ENCODE assay signal across 23 cellular contexts in the genomic region with DNA sequence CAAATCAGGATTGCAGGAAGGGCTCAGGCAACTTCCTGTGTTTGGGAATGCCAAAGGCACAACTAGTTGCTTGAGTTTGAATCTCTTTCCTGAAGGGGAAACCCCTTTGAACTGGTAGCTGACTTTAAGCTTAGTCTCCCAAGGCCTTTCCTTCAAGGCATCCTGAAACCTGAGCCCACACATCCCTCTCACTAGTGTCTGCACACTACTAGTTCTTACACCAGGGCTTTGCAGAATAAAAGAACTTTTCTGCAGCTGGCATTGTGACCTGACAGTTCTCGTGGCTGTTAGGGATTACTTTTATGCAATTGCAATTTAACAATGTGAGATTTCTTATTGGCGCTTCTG.
DNase-seq lines count a peak whose midpoint lies in the region; ATAC-seq, FAIRE-seq and TF ChIP-seq lines count a peak whose summit lies in the region.
"Had no signal": no experiment of that assay in that cellular context is flagged by ENCODE, and none has a peak within 500 bp of the region (broad histone marks: within the 10 kb centered on the region; RNA-seq: fewer than 3 reads in every experiment).

No MANE protein-coding gene starts in this region.

- no peak overlapping the region for H2BK120ac ChIP-seq in mesendoderm (ENCODE audit: low read depth, low read length)

- no peak overlapping the region for H3K18ac ChIP-seq in mesendoderm (ENCODE audit: low read length)

- H3K36me3 ChIP-seq in ectodermal cell (ENCODE audit: control insufficient read depth, insufficient read depth, low read length) (no peaks in the 10 kb centered on the region), mesendoderm (ENCODE audit: control insufficient read depth, insufficient read depth, low read length) (no peaks in the 10 kb centered on the region), WERI-Rb-1 (no peaks in the 10 kb centered on the region; the same call in 1 of the 2 replicates), small intestine (ENCODE audit: control insufficient read depth in 2 of 2, insufficient read depth in 2 of 2, low read length in 2 of 2) (peaks cover 0 to 5% of the 10 kb centered on the region in 2 donors)
- H3K36me3 ChIP-seq: breast epithelium, ovary had no signal

- no peak overlapping the region for H2BK5ac ChIP-seq in mesendoderm (ENCODE audit: low read length)

- TF ChIP-seq CTCF in WERI-Rb-1 (IDR thresholded peaks at IDR 0.05; ENCODE audit: low read depth, low read length): no peak

- H3K4me2 ChIP-seq in mesendoderm (ENCODE audit: low read length): no peak overlapping the region
- H3K4me2 ChIP-seq: SK-N-SH had no signal

- H3K4me3 ChIP-seq in ectodermal cell (ENCODE audit: insufficient read depth, low read depth, low read length) (no peak overlapping the region), mesendoderm (ENCODE audit: low read length) (no peak overlapping the region), WERI-Rb-1 (ENCODE audit: low read depth, low read length) (no peak overlapping the region), small intestine (ENCODE audit: low read depth in 1 of 2, low read length in 2 of 2) (no peak overlapping the region)
- H3K4me3 ChIP-seq: breast epithelium, coronary artery, ovary, skin epidermis had no signal

- H4K8ac ChIP-seq in mesendoderm (ENCODE audit: low read depth, low read length): no peak overlapping the region

- H3K4ac ChIP-seq in mesendoderm (ENCODE audit: low read depth, low read length): no peak overlapping the region

- no peak overlapping the region for H3K23ac ChIP-seq in mesendoderm (ENCODE audit: low read length)

- H2BK15ac ChIP-seq in mesendoderm (replicated peaks; ENCODE audit: low read depth): no peak overlapping the region

- WGBS in ectodermal cell, 2 experiments: 79 to 83% methylated on average over 2 of the region's 2 CpGs
- no CpG with 5 or more reads among the region's 2 CpGs for WGBS in mesendoderm (ENCODE audit: extremely low coverage, insufficient coverage, low lambda C conversion rate)
- WGBS in small intestine, 3 donors: 92 to 99% (median 94%) methylated on average over 2 of the region's 2 CpGs

- H3K9me3 ChIP-seq in ectodermal cell (ENCODE audit: control insufficient read depth, low read length): peaks cover 2% of the 10 kb centered on the region
- H3K9me3 ChIP-seq in WERI-Rb-1 (ENCODE audit: severe bottlenecking): no peaks in the 10 kb centered on the region
- H3K9me3 ChIP-seq in small intestine (ENCODE audit: control insufficient read depth, low read depth): no peaks in the 10 kb centered on the region
- H3K9me3 ChIP-seq: ovary had no signal

- no peak overlapping the region for H4K5ac ChIP-seq in mesendoderm (ENCODE audit: low read length)

- H3K9ac ChIP-seq in mesendoderm (ENCODE audit: low read length): no peak overlapping the region
- H3K9ac ChIP-seq: SK-N-SH had no signal

- FAIRE-seq in small intestine (lab: Jason Lieb, UNC): no peak
- FAIRE-seq: endometrium had no signal

- H3K56ac ChIP-seq in mesendoderm (ENCODE audit: low read length): no peak overlapping the region

- peak overlapping the region; percentile 50 for H3K27ac ChIP-seq in ectodermal cell (ENCODE audit: insufficient read depth, low read depth, low read length, poor library complexity, severe bottlenecking)
- H3K27ac ChIP-seq in mesendoderm (ENCODE audit: low read depth, low read length): no peak overlapping the region
- H3K27ac ChIP-seq in WERI-Rb-1: no peak overlapping the region
- H3K27ac ChIP-seq in small intestine (ENCODE audit: low read depth in 1 of 2, low read length in 1 of 2): no peak overlapping the region
- H3K27ac ChIP-seq: breast epithelium, coronary artery, ovary, skin epidermis had no signal

- H3K27me3 ChIP-seq in ectodermal cell (ENCODE audit: control insufficient read depth, insufficient read depth, low read length, poor library complexity, severe bottlenecking) (peaks cover 10% of the 10 kb centered on the region), mesendoderm (ENCODE audit: insufficient read depth, low read length, poor library complexity) (no peaks in the 10 kb centered on the region), WERI-Rb-1 (ENCODE audit: insufficient read depth, low read depth, severe bottlenecking) (no peaks in the 10 kb centered on the region), small intestine (ENCODE audit: control insufficient read depth in 2 of 2, insufficient read depth in 2 of 2, low read length in 2 of 2) (no peaks in the 10 kb centered on the region)
- H3K27me3 ChIP-seq: breast epithelium, ovary had no signal

- no peak for ATAC-seq in HG02938 (IDR thresholded peaks at IDR 0.05; ENCODE audit: unreplicated experiment)
- ATAC-seq in HG03139 (IDR thresholded peaks at IDR 0.05; ENCODE audit: unreplicated experiment): no peak
- ATAC-seq: T-helper 17 cell had no signal

- no peak overlapping the region for H2AK5ac ChIP-seq in mesendoderm (ENCODE audit: low read length)

- peak; percentile 6 for DNase-seq in ELR (ENCODE audit: low read depth)
- peak; percentile 46 for DNase-seq in NCI-H226
- peak; percentile 51 for DNase-seq in mesendoderm
- no peak for DNase-seq in WERI-Rb-1
- DNase-seq in small intestine: no peak
- DNase-seq: activated CD8-positive, alpha-beta T cell treated with anti-CD3 and anti-CD28 coated beads for 36 hours; amniotic stem cell; GOT3; kidney glomerular epithelial cell; NCI-H1105; NCI-H2029; ovary; stimulated activated CD8-positive, alpha-beta memory T cell treated with anti-CD3 and anti-CD28 coated beads, Interleukin-4, amount 100 ng/mL, for 48 hours; stimulated activated naive CD8-positive, alpha-beta T cell treated with anti-CD3 and anti-CD28 coated beads, Interleukin-15, amount 100 ng/mL, for 72 hours; T-helper 17 cell had no signal

- H3K79me1 ChIP-seq in mesendoderm (ENCODE audit: low read length): no peaks in the 10 kb centered on the region

- peaks cover 14% of the 10 kb centered on the region for H3K4me1 ChIP-seq in ectodermal cell (ENCODE audit: control insufficient read depth, insufficient read depth, low read length)
- H3K4me1 ChIP-seq in mesendoderm (ENCODE audit: control insufficient read depth, low read depth, low read length): peaks cover 11% of the 10 kb centered on the region
- H3K4me1 ChIP-seq in small intestine (ENCODE audit: control insufficient read depth in 2 of 2, insufficient read depth in 1 of 2, low read depth in 1 of 2, low read length in 1 of 2): no peaks in the 10 kb centered on the region
- H3K4me1 ChIP-seq: breast epithelium had no signal

- H3K79me2 ChIP-seq in mesendoderm (ENCODE audit: control insufficient read depth, insufficient read depth, low read length): no peaks in the 10 kb centered on the region

Comparison
In these comparisons a context has a peak if more than half of its experiments do, and no peak if none do; other contexts are left out.
1. DNase-seq: peak in ELR (single experiment), NCI-H226 (single experiment) and mesendoderm (single experiment); none in WERI-Rb-1 (single experiment) and small intestine (single experiment).